Comparison of ENCODE assay signal across 1 cellular context in genomic region chr10:129462257-129462795, GRCh38.
TF ChIP-seq lines count a peak whose summit lies in the region.

No MANE protein-coding gene starts in this region.

TF ChIP-seq in HepG2, 621 proteins besides CTCF, POLR2A, EP300 and RAD21 (continued from another document and continues in another):
- TF ChIP-seq SMARCC2 (IDR thresholded peaks at IDR 0.05) (no peak), ZNF431 (CRISPR knock-in tag; IDR thresholded peaks at IDR 0.05; ENCODE audit: borderline replicate concordance, low read depth) (no peak), STAG1 (CRISPR knock-in tag; IDR thresholded peaks at IDR 0.05) (peak; percentile 28; the same call in 1 of the 2 replicates), ZNF678 (CRISPR knock-in tag; IDR thresholded peaks at IDR 0.05) (no peak), U2AF1 (optimal IDR thresholded peaks at IDR 0.05; ENCODE audit: low read depth, low read length) (no peak), ZNF609 (CRISPR knock-in tag; IDR thresholded peaks at IDR 0.05; ENCODE audit: borderline replicate concordance) (peak; percentile 86), ZNF747 (CRISPR knock-in tag; IDR thresholded peaks at IDR 0.05; ENCODE audit: borderline replicate concordance) (no peak), CREB3 (CRISPR knock-in tag; IDR thresholded peaks at IDR 0.05) (no peak), ZBED4 (CRISPR knock-in tag; IDR thresholded peaks at IDR 0.05; ENCODE audit: borderline replicate concordance) (peak; percentile 12; the same call in 1 of the 2 replicates), SAP130 (CRISPR knock-in tag; IDR thresholded peaks at IDR 0.05; ENCODE audit: low read depth) (peak; percentile 70), ZNF432 (CRISPR knock-in tag; IDR thresholded peaks at IDR 0.05; ENCODE audit: borderline replicate concordance) (no peak), ZNF512B (CRISPR knock-in tag; IDR thresholded peaks at IDR 0.05; ENCODE audit: borderline replicate concordance) (no peak), GLI4 (CRISPR knock-in tag; IDR thresholded peaks at IDR 0.05; ENCODE audit: borderline replicate concordance) (no peak), ZNF496 (CRISPR knock-in tag; IDR thresholded peaks at IDR 0.05; ENCODE audit: insufficient replicate concordance) (no peak), KAT7 (CRISPR knock-in tag; IDR thresholded peaks at IDR 0.05; ENCODE audit: borderline replicate concordance) (no peak), ZFP62 (CRISPR knock-in tag; IDR thresholded peaks at IDR 0.05) (no peak), ZNF574 (CRISPR knock-in tag; IDR thresholded peaks at IDR 0.05) (no peak), HIC2 (CRISPR knock-in tag; IDR thresholded peaks at IDR 0.05; ENCODE audit: low read depth) (0 out of 2 replicates have a peak, but pooled peaks have one; percentile 21), YEATS4 (CRISPR knock-in tag; IDR thresholded peaks at IDR 0.05; ENCODE audit: borderline replicate concordance) (no peak), NFE2L2 (IDR thresholded peaks at IDR 0.05; ENCODE audit: low read length) (no peak), XBP1 (CRISPR knock-in tag; IDR thresholded peaks at IDR 0.05) (no peak), SNAPC2 (CRISPR knock-in tag; IDR thresholded peaks at IDR 0.05) (0 out of 2 replicates have a peak, but pooled peaks have one; percentile 24), BCL6 (CRISPR knock-in tag; IDR thresholded peaks at IDR 0.05) (peak; percentile 92), FOXA1 (IDR thresholded peaks at IDR 0.05) (peak; percentile 90), FOXA1 (CRISPR knock-in tag; IDR thresholded peaks at IDR 0.05) (peak; percentile 98), SP4 (CRISPR knock-in tag; IDR thresholded peaks at IDR 0.05) (no peak), ZNF646 (CRISPR knock-in tag; IDR thresholded peaks at IDR 0.05) (no peak), ZNF446 (CRISPR knock-in tag; IDR thresholded peaks at IDR 0.05) (no peak)
